In genomic region chr6:46407785-46408530, GRCh38 we compare ENCODE assay signal across 17 cellular contexts.
DNase-seq lines count a peak whose midpoint lies in the region; ATAC-seq and TF ChIP-seq lines count a peak whose summit lies in the region.
"Had no signal": no experiment of that assay in that cellular context is flagged by ENCODE, and none has a peak within 500 bp of the region (broad histone marks: within the 10 kb centered on the region; RNA-seq: fewer than 3 reads in every experiment).

No MANE protein-coding gene starts in this region.

- ATAC-seq in gastrocnemius medialis (peak; percentile 37 to 69), HG03095 (IDR thresholded peaks at IDR 0.05; ENCODE audit: unreplicated experiment) (no peak), HG03196 (IDR thresholded peaks at IDR 0.05; ENCODE audit: unreplicated experiment) (no peak)
- ATAC-seq: stimulated activated naive CD8-positive, alpha-beta T cell treated with anti-CD3 and anti-CD28 coated beads, Interleukin-15, Interleukin-2, amounts not matched to agents 100 U/mL and 50 U/mL, for 24 hours had no signal

- no peak overlapping the region for H3K4me3 ChIP-seq in gastrocnemius medialis
- H3K4me3 ChIP-seq: SJCRH30 had no signal

- no peaks in the 10 kb centered on the region for H3K27me3 ChIP-seq in gastrocnemius medialis
- H3K27me3 ChIP-seq: SJCRH30 had no signal

- DNase-seq in GM04504 (ENCODE audit: low read depth) (peak; percentile 3), NCI-H510A (lab: John Stamatoyannopoulos, UW) (peak; percentile 18), globus pallidus (ENCODE audit: low spot score) (peak; percentile 72), gastrocnemius medialis (peak; percentile 14 to 25), SW480 (ENCODE audit: low spot score) (no peak)
- no peak for DNase-seq in activated naive CD4-positive, alpha-beta T cell treated with Interleukin-2 at 50 U/mL for 16 hours
- DNase-seq: activated CD4-positive, CD25-positive, alpha-beta regulatory T cell treated with anti-CD3 and anti-CD28 coated beads, Interleukin-2, amount 50 U/mL, for 72 hours; COR-L47; islet precursor cell; Karpas-422; NCI-H1105 treated with DMSO at 0.1 percent for 48 hours; NCI-H345; stimulated activated naive CD8-positive, alpha-beta T cell treated with anti-CD3 and anti-CD28 coated beads, Interleukin-15, Interleukin-2, amounts not matched to agents 100 U/mL and 50 U/mL, for 24 hours; T-helper 9 cell had no signal

- H3K36me3 ChIP-seq in gastrocnemius medialis, result no peaks in the 10 kb centered on the region
- H3K36me3 ChIP-seq: SJCRH30 had no signal

- in situ Hi-C loops in gastrocnemius medialis (cut with MboI; ENCODE audit: low sequenced_read_pairs in 4 of 4), result loop anchor here (5.0 to 25.0 kb wide), 5 partner anchors 171 to 471 kb away; no protein-coding TSS in a partner anchor

- no peaks in the 10 kb centered on the region for H3K9me3 ChIP-seq in gastrocnemius medialis
- H3K9me3 ChIP-seq: SJCRH30 had no signal

- H3K27ac ChIP-seq in gastrocnemius medialis, result peak overlapping the region in 2 of 4 donors; percentile 44 to 52
- H3K27ac ChIP-seq: SJCRH30 had no signal

- no peak for TF ChIP-seq POLR2A in gastrocnemius medialis (IDR thresholded peaks at IDR 0.05)

- H3K4me1 ChIP-seq in gastrocnemius medialis, result peaks cover 36 to 63% of the 10 kb centered on the region in 2 donors
- H3K4me1 ChIP-seq: SJCRH30 had no signal

- no peak for TF ChIP-seq CTCF in gastrocnemius medialis (IDR thresholded peaks at IDR 0.05 in 4 of 5, conservative IDR thresholded peaks at IDR 0.05 in 1 of 5)

- intact Hi-C loops in gastrocnemius medialis (cut with DNase I; ENCODE audit: low total_unique reads), result loop anchor here (5.0 kb wide), 1 partner anchor 56 kb away; no protein-coding TSS in a partner anchor

Comparison
In these comparisons a context has a peak if more than half of its experiments do, and no peak if none do; other contexts are left out.
1. DNase-seq: peak in GM04504 (single experiment), NCI-H510A (single experiment), globus pallidus (single experiment) and gastrocnemius medialis (2 of 2); none in activated naive CD4-positive, alpha-beta T cell treated with Interleukin-2 at 50 U/mL for 16 hours (single experiment) and SW480 (single experiment).
2. ATAC-seq: peak in gastrocnemius medialis (2 of 2); none in HG03095 (single experiment) and HG03196 (single experiment).